ENCODE assay signal across 10 cellular contexts in the genomic region with DNA sequence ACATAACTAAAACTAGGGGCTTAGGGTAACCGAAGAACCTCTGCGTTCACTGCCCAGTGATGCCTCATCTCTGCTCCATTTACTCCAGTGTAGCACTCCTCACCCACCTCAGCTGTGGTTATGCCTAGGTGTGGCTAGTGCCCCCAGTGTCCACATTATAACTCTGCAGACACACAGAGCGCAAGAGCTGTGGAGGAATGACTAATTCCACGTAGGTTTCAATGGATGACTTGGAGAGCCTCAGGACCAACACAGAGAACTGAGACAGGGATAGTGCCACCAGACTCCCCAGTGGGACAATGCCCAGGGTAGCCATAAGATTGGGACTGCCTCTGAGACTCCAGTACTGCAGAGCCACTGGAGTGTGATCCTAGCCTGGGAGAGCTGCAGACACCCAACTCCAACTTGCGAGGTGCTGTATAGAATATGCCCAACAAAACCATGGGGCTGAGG.
A peak's percentile ranks its signal among the peaks of the same experiment; 100 is the strongest.
DNase-seq lines count a peak whose midpoint lies in the region; ATAC-seq and TF ChIP-seq lines count a peak whose summit lies in the region.
"Had no signal": no experiment of that assay in that cellular context is flagged by ENCODE, and none has a peak within 500 bp of the region (broad histone marks: within the 10 kb centered on the region; RNA-seq: fewer than 3 reads in every experiment).

No MANE protein-coding gene starts in this region.

- no peaks in the 10 kb centered on the region for H3K9me2 ChIP-seq in Karpas-422 (replicated peaks; ENCODE audit: insufficient read depth, low read length)

- H3K36me3 ChIP-seq in osteoblast (ENCODE audit: insufficient read depth, low read length), result peaks cover 25% of the 10 kb centered on the region
- no peaks in the 10 kb centered on the region for H3K36me3 ChIP-seq in Karpas-422 (ENCODE audit: insufficient read depth, low read length)
- H3K36me3 ChIP-seq in Peyer's patch, result peaks cover 0 to 4% (median 0%) of the 10 kb centered on the region in 3 donors

- TF ChIP-seq CTCF in astrocyte of the spinal cord (IDR thresholded peaks at IDR 0.05; ENCODE audit: low read depth, low read length) (peak; percentile 34), osteoblast (IDR thresholded peaks at IDR 0.05; ENCODE audit: extremely low read depth, low read depth, low read length) (peak; percentile 51), Peyer's patch (IDR thresholded peaks at IDR 0.05) (no peak)

- H3K27ac ChIP-seq in osteoblast (ENCODE audit: low read depth, low read length) (peak overlapping the region; percentile 16), Karpas-422 (ENCODE audit: low read length) (no peak overlapping the region), Peyer's patch (no peak overlapping the region)
- H3K27ac ChIP-seq: BLaER1, heart left ventricle had no signal

- no peak for DNase-seq in activated CD4-positive, CD25-positive, alpha-beta regulatory T cell treated with anti-CD3 and anti-CD28 coated beads, Interleukin-2, amount 50 U/mL, for 72 hours
- peak; percentile 17 to 22 for DNase-seq in Kasumi-1 (lab: John Stamatoyannopoulos, UW)
- peak; percentile 72 for DNase-seq in astrocyte of the spinal cord (ENCODE audit: low read depth, low spot score)
- no peak for DNase-seq in osteoblast (ENCODE audit: insufficient read length, low spot score, missing footprints)
- no peak for DNase-seq in Karpas-422
- no peak for DNase-seq in Peyer's patch
- DNase-seq: heart left ventricle had no signal

- H3K79me2 ChIP-seq in osteoblast (ENCODE audit: insufficient read depth, low read length) (peaks cover 7% of the 10 kb centered on the region), Karpas-422 (ENCODE audit: low read length) (no peaks in the 10 kb centered on the region)

- H2AFZ ChIP-seq in osteoblast (ENCODE audit: low read length), result no peak overlapping the region
- no peak overlapping the region for H2AFZ ChIP-seq in Karpas-422 (ENCODE audit: low read length)

- no peak overlapping the region for H3K4me2 ChIP-seq in osteoblast (ENCODE audit: insufficient read depth, low read length)
- no peak overlapping the region for H3K4me2 ChIP-seq in Karpas-422 (ENCODE audit: low read depth, low read length, poor library complexity, severe bottlenecking)
- H3K4me2 ChIP-seq: BLaER1 had no signal

- H3K4me1 ChIP-seq in osteoblast (ENCODE audit: insufficient read depth, low read length) (peaks cover 24% of the 10 kb centered on the region), Karpas-422 (ENCODE audit: low read length) (no peaks in the 10 kb centered on the region), Peyer's patch (no peaks in the 10 kb centered on the region)

- no peak for TF ChIP-seq POLR2A in Peyer's patch (IDR thresholded peaks at IDR 0.05)

- no peak overlapping the region for H3K9ac ChIP-seq in Karpas-422 (ENCODE audit: low read length)
- H3K9ac ChIP-seq: BLaER1 had no signal

- in situ Hi-C loops in astrocyte of the spinal cord (cut with HindIII; ENCODE audit: low sequenced_read_pairs), result no loop called here

- no peak overlapping the region for H3K4me3 ChIP-seq in astrocyte of the spinal cord (ENCODE audit: low read depth, low read length)
- H3K4me3 ChIP-seq in osteoblast (ENCODE audit: insufficient read depth, low read length), result no peak overlapping the region
- H3K4me3 ChIP-seq in Karpas-422 (ENCODE audit: low read length), result no peak overlapping the region
- H3K4me3 ChIP-seq in Peyer's patch, result no peak overlapping the region
- H3K4me3 ChIP-seq: BLaER1, heart left ventricle had no signal

- H3K9me3 ChIP-seq in osteoblast (ENCODE audit: low read depth, low read length) (no peaks in the 10 kb centered on the region), Karpas-422 (ENCODE audit: low read length) (no peaks in the 10 kb centered on the region), Peyer's patch (no peaks in the 10 kb centered on the region)

- H3K27me3 ChIP-seq in osteoblast (ENCODE audit: insufficient read depth, low read length) (no peaks in the 10 kb centered on the region), Karpas-422 (ENCODE audit: low read length) (no peaks in the 10 kb centered on the region), Peyer's patch (no peaks in the 10 kb centered on the region)
- H3K27me3 ChIP-seq: BLaER1 had no signal

- ATAC-seq in activated CD4-positive, CD25-positive, alpha-beta regulatory T cell treated with anti-CD3 and anti-CD28 coated beads, Interleukin-2, amount 50 U/mL, for 24 hours, result peak; percentile 45 to 46
- no peak for ATAC-seq in HG02642 (IDR thresholded peaks at IDR 0.05; ENCODE audit: poor library complexity, unreplicated experiment)

- H4K20me1 ChIP-seq in osteoblast (ENCODE audit: insufficient read depth, low read length) (no peaks in the 10 kb centered on the region), Karpas-422 (ENCODE audit: insufficient read depth, low read depth, low read length) (no peaks in the 10 kb centered on the region)

Comparison
In these comparisons a context has a peak if more than half of its experiments do, and no peak if none do; other contexts are left out.
1. DNase-seq: peak in Kasumi-1 (2 of 2) and astrocyte of the spinal cord (single experiment); none in activated CD4-positive, CD25-positive, alpha-beta regulatory T cell treated with anti-CD3 and anti-CD28 coated beads, Interleukin-2, amount 50 U/mL, for 72 hours (single experiment), osteoblast (single experiment), Karpas-422 (single experiment) and Peyer's patch (0 of 3).
2. CTCF ChIP-seq: peak in astrocyte of the spinal cord (single experiment) and osteoblast (single experiment); none in Peyer's patch (0 of 6).